1 cellular context compared by ENCODE assay signal in genomic region chr17:30290696-30291570, GRCh38.
A peak's percentile ranks its signal among the peaks of the same experiment; 100 is the strongest.
TF ChIP-seq lines count a peak whose summit lies in the region.

No MANE protein-coding gene starts in this region.

TF ChIP-seq in HepG2, 621 proteins besides CTCF, POLR2A, EP300 and RAD21 (continued from another document and continues in another):
- TF ChIP-seq HDAC1 (CRISPR knock-in tag; IDR thresholded peaks at IDR 0.05) (peak; percentile 9; the same call in 1 of the 2 replicates), HDAC6 (IDR thresholded peaks at IDR 0.05; ENCODE audit: low read depth, low read length) (no peak), GFI1 (CRISPR knock-in tag; IDR thresholded peaks at IDR 0.05; ENCODE audit: borderline replicate concordance) (no peak), ZBTB38 (CRISPR knock-in tag; IDR thresholded peaks at IDR 0.05) (no peak), ERF (CRISPR knock-in tag; IDR thresholded peaks at IDR 0.05) (peak; percentile 9; the same call in 1 of the 2 replicates), TRIM24 (CRISPR knock-in tag; IDR thresholded peaks at IDR 0.05) (no peak), ZNF143 (CRISPR knock-in tag; IDR thresholded peaks at IDR 0.05) (no peak), KLF11 (CRISPR knock-in tag; IDR thresholded peaks at IDR 0.05) (no peak), NRL (CRISPR knock-in tag; IDR thresholded peaks at IDR 0.05; ENCODE audit: borderline replicate concordance) (no peak), ZNF549 (CRISPR knock-in tag; IDR thresholded peaks at IDR 0.05) (no peak), REXO4 (CRISPR knock-in tag; IDR thresholded peaks at IDR 0.05; ENCODE audit: borderline replicate concordance) (0 out of 2 replicates have a peak, but pooled peaks have one; percentile 56), ZBTB20 (CRISPR knock-in tag; IDR thresholded peaks at IDR 0.05; ENCODE audit: borderline replicate concordance, low read depth) (no peak; the same call in 1 of the 2 replicates), RBM39 (IDR thresholded peaks at IDR 0.05; ENCODE audit: low read depth, low read length, poor library complexity, severe bottlenecking) (no peak), ZNF207 (IDR thresholded peaks at IDR 0.05; ENCODE audit: borderline replicate concordance) (no peak), SRSF1 (optimal IDR thresholded peaks at IDR 0.05; ENCODE audit: low read depth, low read length) (no peak), GZF1 (CRISPR knock-in tag; IDR thresholded peaks at IDR 0.05) (no peak), ATM (IDR thresholded peaks at IDR 0.05; ENCODE audit: borderline replicate concordance) (no peak), ZNF891 (CRISPR knock-in tag; IDR thresholded peaks at IDR 0.05) (no peak), ZSCAN21 (CRISPR knock-in tag; IDR thresholded peaks at IDR 0.05; ENCODE audit: borderline replicate concordance) (no peak), ZBTB7B (CRISPR knock-in tag; IDR thresholded peaks at IDR 0.05) (0 out of 2 replicates have a peak, but pooled peaks have one; percentile 40), HOXA7 (CRISPR knock-in tag; IDR thresholded peaks at IDR 0.05) (no peak), MLLT10 (CRISPR knock-in tag; IDR thresholded peaks at IDR 0.05) (no peak), NR2F2 (IDR thresholded peaks at IDR 0.05; ENCODE audit: borderline replicate concordance, low read depth) (no peak), MAZ (IDR thresholded peaks at IDR 0.05; ENCODE audit: borderline replicate concordance, low read depth, low read length) (no peak), MAZ (CRISPR knock-in tag; IDR thresholded peaks at IDR 0.05; ENCODE audit: low read depth) (no peak), ARID2 (CRISPR knock-in tag; IDR thresholded peaks at IDR 0.05; ENCODE audit: borderline replicate concordance) (no peak), GATAD1 (CRISPR knock-in tag; IDR thresholded peaks at IDR 0.05) (0 out of 2 replicates have a peak, but pooled peaks have one; percentile 29), KAT8 (CRISPR knock-in tag; IDR thresholded peaks at IDR 0.05) (no peak), ZNF253 (CRISPR knock-in tag; IDR thresholded peaks at IDR 0.05; ENCODE audit: borderline replicate concordance) (no peak), ZNF839 (CRISPR knock-in tag; IDR thresholded peaks at IDR 0.05; ENCODE audit: borderline replicate concordance) (no peak), STAT5B (CRISPR knock-in tag; IDR thresholded peaks at IDR 0.05) (no peak), ZNF121 (CRISPR knock-in tag; IDR thresholded peaks at IDR 0.05) (no peak), TAF1 (CRISPR knock-in tag; IDR thresholded peaks at IDR 0.05) (peak; percentile 11; the same call in 1 of the 2 replicates), RFX3 (CRISPR knock-in tag; IDR thresholded peaks at IDR 0.05) (no peak), ZNF234 (CRISPR knock-in tag; conservative IDR thresholded peaks at IDR 0.05) (no peak), CENPT (CRISPR knock-in tag; IDR thresholded peaks at IDR 0.05; ENCODE audit: low read depth) (0 out of 2 replicates have a peak, but pooled peaks have one; percentile 74), ETV6 (CRISPR knock-in tag; conservative IDR thresholded peaks at IDR 0.05) (no peak)
- TF ChIP-seq, protein P1, sequence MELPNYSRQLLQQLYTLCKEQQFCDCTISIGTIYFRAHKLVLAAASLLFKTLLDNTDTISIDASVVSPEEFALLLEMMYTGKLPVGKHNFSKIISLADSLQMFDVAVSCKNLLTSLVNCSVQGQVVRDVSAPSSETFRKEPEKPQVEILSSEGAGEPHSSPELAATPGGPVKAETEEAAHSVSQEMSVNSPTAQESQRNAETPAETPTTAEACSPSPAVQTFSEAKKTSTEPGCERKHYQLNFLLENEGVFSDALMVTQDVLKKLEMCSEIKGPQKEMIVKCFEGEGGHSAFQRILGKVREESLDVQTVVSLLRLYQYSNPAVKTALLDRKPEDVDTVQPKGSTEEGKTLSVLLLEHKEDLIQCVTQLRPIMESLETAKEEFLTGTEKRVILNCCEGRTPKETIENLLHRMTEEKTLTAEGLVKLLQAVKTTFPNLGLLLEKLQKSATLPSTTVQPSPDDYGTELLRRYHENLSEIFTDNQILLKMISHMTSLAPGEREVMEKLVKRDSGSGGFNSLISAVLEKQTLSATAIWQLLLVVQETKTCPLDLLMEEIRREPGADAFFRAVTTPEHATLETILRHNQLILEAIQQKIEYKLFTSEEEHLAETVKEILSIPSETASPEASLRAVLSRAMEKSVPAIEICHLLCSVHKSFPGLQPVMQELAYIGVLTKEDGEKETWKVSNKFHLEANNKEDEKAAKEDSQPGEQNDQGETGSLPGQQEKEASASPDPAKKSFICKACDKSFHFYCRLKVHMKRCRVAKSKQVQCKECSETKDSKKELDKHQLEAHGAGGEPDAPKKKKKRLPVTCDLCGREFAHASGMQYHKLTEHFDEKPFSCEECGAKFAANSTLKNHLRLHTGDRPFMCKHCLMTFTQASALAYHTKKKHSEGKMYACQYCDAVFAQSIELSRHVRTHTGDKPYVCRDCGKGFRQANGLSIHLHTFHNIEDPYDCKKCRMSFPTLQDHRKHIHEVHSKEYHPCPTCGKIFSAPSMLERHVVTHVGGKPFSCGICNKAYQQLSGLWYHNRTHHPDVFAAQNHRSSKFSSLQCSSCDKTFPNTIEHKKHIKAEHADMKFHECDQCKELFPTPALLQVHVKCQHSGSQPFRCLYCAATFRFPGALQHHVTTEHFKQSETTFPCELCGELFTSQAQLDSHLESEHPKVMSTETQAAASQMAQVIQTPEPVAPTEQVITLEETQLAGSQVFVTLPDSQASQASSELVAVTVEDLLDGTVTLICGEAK (IDR thresholded peaks at IDR 0.05), result no peak
- TF ChIP-seq, protein P1 (CRISPR knock-in tag; IDR thresholded peaks at IDR 0.05), result peak; percentile 16; the same call in 1 of the 2 replicates
- TF ChIP-seq, protein P2, sequence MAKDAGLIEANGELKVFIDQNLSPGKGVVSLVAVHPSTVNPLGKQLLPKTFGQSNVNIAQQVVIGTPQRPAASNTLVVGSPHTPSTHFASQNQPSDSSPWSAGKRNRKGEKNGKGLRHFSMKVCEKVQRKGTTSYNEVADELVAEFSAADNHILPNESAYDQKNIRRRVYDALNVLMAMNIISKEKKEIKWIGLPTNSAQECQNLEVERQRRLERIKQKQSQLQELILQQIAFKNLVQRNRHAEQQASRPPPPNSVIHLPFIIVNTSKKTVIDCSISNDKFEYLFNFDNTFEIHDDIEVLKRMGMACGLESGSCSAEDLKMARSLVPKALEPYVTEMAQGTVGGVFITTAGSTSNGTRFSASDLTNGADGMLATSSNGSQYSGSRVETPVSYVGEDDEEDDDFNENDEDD (CRISPR knock-in tag; IDR thresholded peaks at IDR 0.05; ENCODE audit: borderline replicate concordance), result peak; percentile 71; the same call in 1 of the 2 replicates
- TF ChIP-seq, protein P3, sequence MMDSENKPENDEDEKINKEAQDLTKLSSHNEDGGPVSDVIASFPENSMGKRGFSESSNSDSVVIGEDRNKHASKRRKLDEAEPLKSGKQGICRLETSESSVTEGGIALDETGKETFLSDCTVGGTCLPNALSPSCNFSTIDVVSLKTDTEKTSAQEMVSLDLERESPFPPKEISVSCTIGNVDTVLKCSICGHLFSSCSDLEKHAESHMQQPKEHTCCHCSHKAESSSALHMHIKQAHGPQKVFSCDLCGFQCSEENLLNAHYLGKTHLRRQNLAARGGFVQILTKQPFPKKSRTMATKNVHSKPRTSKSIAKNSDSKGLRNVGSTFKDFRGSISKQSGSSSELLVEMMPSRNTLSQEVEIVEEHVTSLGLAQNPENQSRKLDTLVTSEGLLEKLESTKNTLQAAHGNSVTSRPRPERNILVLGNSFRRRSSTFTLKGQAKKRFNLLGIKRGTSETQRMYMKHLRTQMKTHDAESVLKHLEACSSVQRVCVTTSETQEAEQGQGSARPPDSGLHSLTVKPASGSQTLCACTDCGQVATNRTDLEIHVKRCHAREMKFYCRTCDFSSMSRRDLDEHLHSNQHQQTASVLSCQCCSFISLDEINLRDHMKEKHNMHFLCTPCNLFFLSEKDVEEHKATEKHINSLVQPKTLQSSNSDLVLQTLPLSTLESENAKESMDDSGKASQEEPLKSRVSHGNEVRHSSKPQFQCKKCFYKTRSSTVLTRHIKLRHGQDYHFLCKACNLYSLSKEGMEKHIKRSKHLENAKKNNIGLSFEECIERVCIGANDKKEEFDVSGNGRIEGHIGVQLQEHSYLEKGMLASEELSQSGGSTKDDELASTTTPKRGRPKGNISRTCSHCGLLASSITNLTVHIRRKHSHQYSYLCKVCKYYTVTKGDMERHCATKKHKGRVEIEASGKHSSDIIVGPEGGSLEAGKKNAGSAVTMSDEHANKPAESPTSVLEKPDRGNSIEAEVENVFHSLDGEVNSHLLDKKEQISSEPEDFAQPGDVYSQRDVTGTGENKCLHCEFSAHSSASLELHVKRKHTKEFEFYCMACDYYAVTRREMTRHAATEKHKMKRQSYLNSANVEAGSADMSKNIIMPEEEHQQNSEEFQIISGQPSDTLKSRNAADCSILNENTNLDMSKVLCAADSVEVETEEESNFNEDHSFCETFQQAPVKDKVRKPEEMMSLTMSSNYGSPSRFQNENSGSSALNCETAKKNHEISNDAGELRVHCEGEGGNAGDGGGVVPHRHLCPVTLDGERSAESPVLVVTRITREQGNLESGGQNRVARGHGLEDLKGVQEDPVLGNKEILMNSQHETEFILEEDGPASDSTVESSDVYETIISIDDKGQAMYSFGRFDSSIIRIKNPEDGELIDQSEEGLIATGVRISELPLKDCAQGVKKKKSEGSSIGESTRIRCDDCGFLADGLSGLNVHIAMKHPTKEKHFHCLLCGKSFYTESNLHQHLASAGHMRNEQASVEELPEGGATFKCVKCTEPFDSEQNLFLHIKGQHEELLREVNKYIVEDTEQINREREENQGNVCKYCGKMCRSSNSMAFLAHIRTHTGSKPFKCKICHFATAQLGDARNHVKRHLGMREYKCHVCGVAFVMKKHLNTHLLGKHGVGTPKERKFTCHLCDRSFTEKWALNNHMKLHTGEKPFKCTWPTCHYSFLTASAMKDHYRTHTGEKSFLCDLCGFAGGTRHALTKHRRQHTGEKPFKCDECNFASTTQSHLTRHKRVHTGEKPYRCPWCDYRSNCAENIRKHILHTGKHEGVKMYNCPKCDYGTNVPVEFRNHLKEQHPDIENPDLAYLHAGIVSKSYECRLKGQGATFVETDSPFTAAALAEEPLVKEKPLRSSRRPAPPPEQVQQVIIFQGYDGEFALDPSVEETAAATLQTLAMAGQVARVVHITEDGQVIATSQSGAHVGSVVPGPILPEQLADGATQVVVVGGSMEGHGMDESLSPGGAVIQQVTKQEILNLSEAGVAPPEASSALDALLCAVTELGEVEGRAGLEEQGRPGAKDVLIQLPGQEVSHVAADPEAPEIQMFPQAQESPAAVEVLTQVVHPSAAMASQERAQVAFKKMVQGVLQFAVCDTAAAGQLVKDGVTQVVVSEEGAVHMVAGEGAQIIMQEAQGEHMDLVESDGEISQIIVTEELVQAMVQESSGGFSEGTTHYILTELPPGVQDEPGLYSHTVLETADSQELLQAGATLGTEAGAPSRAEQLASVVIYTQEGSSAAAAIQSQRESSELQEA (CRISPR knock-in tag; IDR thresholded peaks at IDR 0.05; ENCODE audit: not compliant biosample characterization), result no peak
- TF ChIP-seq, protein P4, sequence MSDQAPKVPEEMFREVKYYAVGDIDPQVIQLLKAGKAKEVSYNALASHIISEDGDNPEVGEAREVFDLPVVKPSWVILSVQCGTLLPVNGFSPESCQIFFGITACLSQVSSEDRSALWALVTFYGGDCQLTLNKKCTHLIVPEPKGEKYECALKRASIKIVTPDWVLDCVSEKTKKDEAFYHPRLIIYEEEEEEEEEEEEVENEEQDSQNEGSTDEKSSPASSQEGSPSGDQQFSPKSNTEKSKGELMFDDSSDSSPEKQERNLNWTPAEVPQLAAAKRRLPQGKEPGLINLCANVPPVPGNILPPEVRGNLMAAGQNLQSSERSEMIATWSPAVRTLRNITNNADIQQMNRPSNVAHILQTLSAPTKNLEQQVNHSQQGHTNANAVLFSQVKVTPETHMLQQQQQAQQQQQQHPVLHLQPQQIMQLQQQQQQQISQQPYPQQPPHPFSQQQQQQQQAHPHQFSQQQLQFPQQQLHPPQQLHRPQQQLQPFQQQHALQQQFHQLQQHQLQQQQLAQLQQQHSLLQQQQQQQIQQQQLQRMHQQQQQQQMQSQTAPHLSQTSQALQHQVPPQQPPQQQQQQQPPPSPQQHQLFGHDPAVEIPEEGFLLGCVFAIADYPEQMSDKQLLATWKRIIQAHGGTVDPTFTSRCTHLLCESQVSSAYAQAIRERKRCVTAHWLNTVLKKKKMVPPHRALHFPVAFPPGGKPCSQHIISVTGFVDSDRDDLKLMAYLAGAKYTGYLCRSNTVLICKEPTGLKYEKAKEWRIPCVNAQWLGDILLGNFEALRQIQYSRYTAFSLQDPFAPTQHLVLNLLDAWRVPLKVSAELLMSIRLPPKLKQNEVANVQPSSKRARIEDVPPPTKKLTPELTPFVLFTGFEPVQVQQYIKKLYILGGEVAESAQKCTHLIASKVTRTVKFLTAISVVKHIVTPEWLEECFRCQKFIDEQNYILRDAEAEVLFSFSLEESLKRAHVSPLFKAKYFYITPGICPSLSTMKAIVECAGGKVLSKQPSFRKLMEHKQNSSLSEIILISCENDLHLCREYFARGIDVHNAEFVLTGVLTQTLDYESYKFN (CRISPR knock-in tag; conservative IDR thresholded peaks at IDR 0.05), result no peak
- TF ChIP-seq, protein P5, sequence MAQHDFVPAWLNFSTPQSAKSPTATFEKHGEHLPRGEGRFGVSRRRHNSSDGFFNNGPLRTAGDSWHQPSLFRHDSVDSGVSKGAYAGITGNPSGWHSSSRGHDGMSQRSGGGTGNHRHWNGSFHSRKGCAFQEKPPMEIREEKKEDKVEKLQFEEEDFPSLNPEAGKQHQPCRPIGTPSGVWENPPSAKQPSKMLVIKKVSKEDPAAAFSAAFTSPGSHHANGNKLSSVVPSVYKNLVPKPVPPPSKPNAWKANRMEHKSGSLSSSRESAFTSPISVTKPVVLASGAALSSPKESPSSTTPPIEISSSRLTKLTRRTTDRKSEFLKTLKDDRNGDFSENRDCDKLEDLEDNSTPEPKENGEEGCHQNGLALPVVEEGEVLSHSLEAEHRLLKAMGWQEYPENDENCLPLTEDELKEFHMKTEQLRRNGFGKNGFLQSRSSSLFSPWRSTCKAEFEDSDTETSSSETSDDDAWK (CRISPR knock-in tag; IDR thresholded peaks at IDR 0.05), result no peak
